ENCODE assay signal across 1 cellular context in the genomic region with DNA sequence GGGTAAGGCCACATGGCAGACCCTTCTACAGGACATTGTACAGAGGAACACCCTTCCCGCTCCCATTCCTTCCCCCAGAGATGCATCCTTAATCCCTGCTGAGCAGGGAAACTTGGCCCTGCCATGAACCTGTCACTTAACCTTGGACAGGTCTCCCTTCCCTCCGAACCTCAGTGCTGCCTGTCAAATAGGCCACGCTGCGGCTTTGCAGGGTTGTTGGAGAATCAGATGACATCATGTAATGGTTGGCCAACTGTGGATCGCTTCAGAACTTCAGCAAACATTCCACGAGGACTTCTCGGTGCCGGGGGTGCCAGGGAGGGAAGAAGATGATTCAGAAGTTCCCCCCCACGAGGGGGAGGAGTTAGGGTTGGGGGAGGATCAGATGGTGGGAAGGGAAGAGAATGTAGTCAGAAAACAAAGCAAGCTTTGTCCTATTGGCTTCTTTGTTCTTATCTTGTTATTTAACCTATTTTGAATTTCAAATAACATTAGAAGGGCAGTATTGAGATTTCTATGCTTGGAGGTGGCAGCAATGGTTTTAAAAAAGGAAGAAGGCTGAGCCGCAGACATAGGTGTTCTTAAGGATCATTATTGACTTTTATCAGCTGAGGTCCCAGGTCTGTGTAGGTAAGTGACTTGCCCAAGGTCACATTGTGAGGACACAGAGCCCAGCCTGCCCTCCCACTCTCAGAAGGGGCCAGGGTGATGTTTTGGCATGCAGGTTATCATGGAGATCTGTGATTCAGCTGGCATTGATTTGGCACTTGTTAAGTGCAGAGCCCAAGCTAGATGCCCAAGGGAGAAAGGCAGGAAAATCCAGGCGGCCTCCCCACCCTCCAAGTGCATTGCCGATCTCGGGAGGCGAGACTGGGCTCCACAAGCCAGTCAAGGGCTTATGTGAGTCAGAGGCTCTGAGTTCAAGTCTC.
TF ChIP-seq lines count a peak whose summit lies in the region.

No MANE protein-coding gene starts in this region.

TF ChIP-seq in IMR-90, 13 proteins besides CTCF, POLR2A, EP300 and RAD21 (continued from another document):
- TF ChIP-seq MAZ (IDR thresholded peaks at IDR 0.05; ENCODE audit: borderline replicate concordance, low read depth, low read length) = peak; percentile 93
- no peak for TF ChIP-seq RFX5 (IDR thresholded peaks at IDR 0.05; ENCODE audit: low read depth, low read length)
- peak; percentile 96 for TF ChIP-seq MXI1 (IDR thresholded peaks at IDR 0.05; ENCODE audit: borderline replicate concordance, low read depth, low read length)
- TF ChIP-seq, protein P1, sequence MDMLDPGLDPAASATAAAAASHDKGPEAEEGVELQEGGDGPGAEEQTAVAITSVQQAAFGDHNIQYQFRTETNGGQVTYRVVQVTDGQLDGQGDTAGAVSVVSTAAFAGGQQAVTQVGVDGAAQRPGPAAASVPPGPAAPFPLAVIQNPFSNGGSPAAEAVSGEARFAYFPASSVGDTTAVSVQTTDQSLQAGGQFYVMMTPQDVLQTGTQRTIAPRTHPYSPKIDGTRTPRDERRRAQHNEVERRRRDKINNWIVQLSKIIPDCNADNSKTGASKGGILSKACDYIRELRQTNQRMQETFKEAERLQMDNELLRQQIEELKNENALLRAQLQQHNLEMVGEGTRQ (IDR thresholded peaks at IDR 0.05; ENCODE audit: low read depth, low read length) = peak; percentile 22; the same call in 1 of the 2 replicates
- no peak for TF ChIP-seq RCOR1 (IDR thresholded peaks at IDR 0.05; ENCODE audit: insufficient replicate concordance, low read length)
- TF ChIP-seq FOS (IDR thresholded peaks at IDR 0.05; ENCODE audit: low read depth, low read length) = peak; percentile 64; the same call in 1 of the 2 replicates
- TF ChIP-seq BHLHE40 (IDR thresholded peaks at IDR 0.05; ENCODE audit: low read depth, low read length) = no peak
- TF ChIP-seq ELK1 (IDR thresholded peaks at IDR 0.05; ENCODE audit: borderline replicate concordance, low read depth, low read length) = no peak
- TF ChIP-seq MAFK (IDR thresholded peaks at IDR 0.05; ENCODE audit: low read depth, low read length) = 0 out of 2 replicates have a peak, but pooled peaks have one; percentile 9
- TF ChIP-seq SMC3 (IDR thresholded peaks at IDR 0.05; ENCODE audit: low read depth, low read length) = no peak
TF ChIP-seq in IMR-90: peak in this region for 6.
